Comparison of ENCODE assay signal across 19 cellular contexts in genomic region chr4:173434226-173434625, GRCh38.
DNase-seq lines count a peak whose midpoint lies in the region.
"Had no signal": no experiment of that assay in that cellular context is flagged by ENCODE, and none has a peak within 500 bp of the region (broad histone marks: within the 10 kb centered on the region; RNA-seq: fewer than 3 reads in every experiment).

No MANE protein-coding gene starts in this region.

- intact Hi-C loops in dendritic cell treated with granulocyte-macrophage colony-stimulating factor and Interleukin-4, amounts not matched to agents 40 ng/mL and 50 ng/mL, for 4 days (cut with micrococcal nuclease) = no loop called here

- peaks cover 1% of the 10 kb centered on the region for H3K27me3 Mint-ChIP-seq in dendritic cell treated with granulocyte-macrophage colony-stimulating factor and Interleukin-4, amounts not matched to agents 40 ng/mL and 50 ng/mL, for 4 days
- H3K27me3 Mint-ChIP-seq: T-helper 17 cell had no signal

- peak overlapping the region; percentile 54 for H3K27ac Mint-ChIP-seq in dendritic cell treated with granulocyte-macrophage colony-stimulating factor and Interleukin-4, amounts not matched to agents 40 ng/mL and 50 ng/mL, for 4 days
- H3K27ac Mint-ChIP-seq: CD8-positive, alpha-beta T cell; T-helper 17 cell had no signal

- no peak overlapping the region for H3K4me3 Mint-ChIP-seq in dendritic cell treated with granulocyte-macrophage colony-stimulating factor and Interleukin-4, amounts not matched to agents 40 ng/mL and 50 ng/mL, for 4 days
- H3K4me3 Mint-ChIP-seq: CD8-positive, alpha-beta T cell; T-helper 17 cell had no signal

- peaks cover 9% of the 10 kb centered on the region for H3K9me3 Mint-ChIP-seq in dendritic cell treated with granulocyte-macrophage colony-stimulating factor and Interleukin-4, amounts not matched to agents 40 ng/mL and 50 ng/mL, for 4 days

- no peaks in the 10 kb centered on the region for H3K36me3 Mint-ChIP-seq in dendritic cell treated with granulocyte-macrophage colony-stimulating factor and Interleukin-4, amounts not matched to agents 40 ng/mL and 50 ng/mL, for 4 days (ENCODE audit: low read depth)
- H3K36me3 Mint-ChIP-seq: CD8-positive, alpha-beta T cell had no signal

- DNase-seq in CD1c-positive myeloid dendritic cell (ENCODE audit: extremely low spot score) (peak; percentile 59), MV-4-11 (lab: John Stamatoyannopoulos, UW) (peak; percentile 86), SKM-1 (lab: John Stamatoyannopoulos, UW; ENCODE audit: unreplicated experiment) (peak; percentile 83), GM19240 (ENCODE audit: insufficient read length, low spot score) (no peak), NCI-H2029 treated with DMSO at 0.1 percent for 48 hours (lab: John Stamatoyannopoulos, UW) (no peak), NCI-H2196 treated with DMSO at 0.1 percent for 48 hours (lab: John Stamatoyannopoulos, UW; ENCODE audit: unreplicated experiment) (no peak), UCSD-AML1 (lab: John Stamatoyannopoulos, UW; ENCODE audit: unreplicated experiment) (no peak)
- DNase-seq: Calu3; CD8-positive, alpha-beta T cell; H7; IMR-90; Karpas-422; MG63; NCI-H187 treated with DMSO at 0.1 percent for 48 hours; NCI-H345; NCI-H524 treated with DMSO at 0.1 percent for 48 hours; SHP77 treated with DMSO at 0.1 percent for 48 hours; T-helper 17 cell had no signal

- H3K4me1 Mint-ChIP-seq in dendritic cell treated with granulocyte-macrophage colony-stimulating factor and Interleukin-4, amounts not matched to agents 40 ng/mL and 50 ng/mL, for 4 days (ENCODE audit: low read depth) = peaks cover 16% of the 10 kb centered on the region
- H3K4me1 Mint-ChIP-seq: T-helper 17 cell had no signal

Comparison
In these comparisons a context has a peak if more than half of its experiments do, and no peak if none do; other contexts are left out.
1. DNase-seq: peak in CD1c-positive myeloid dendritic cell (single experiment), MV-4-11 (single experiment) and SKM-1 (single experiment); none in GM19240 (single experiment), NCI-H2029 treated with DMSO at 0.1 percent for 48 hours (single experiment), NCI-H2196 treated with DMSO at 0.1 percent for 48 hours (single experiment) and UCSD-AML1 (single experiment).